ENCODE assay signal across 27 cellular contexts in genomic region chr7:90622670-90623069, GRCh38.
"Had no signal": no experiment of that assay in that cellular context is flagged by ENCODE, and none has a peak within 500 bp of the region (broad histone marks: within the 10 kb centered on the region; RNA-seq: fewer than 3 reads in every experiment).

No MANE protein-coding gene starts in this region.

- H3K79me2 ChIP-seq: parathyroid adenoma had no signal

- H3K27ac Mint-ChIP-seq: activated B cell treated with CpG ODN at 0.5 μM for 24 hours; activated CD4-positive, alpha-beta T cell treated with anti-CD3 and anti-CD28 coated beads for 36 hours; activated naive CD8-positive, alpha-beta T cell treated with anti-CD3 and anti-CD28 coated beads for 36 hours; activated T-helper 2 cell treated with anti-CD3 and anti-CD28 coated beads, Interferon-gamma antibody, Interleukin-2, Interleukin-4, amounts not matched to agents 10 μg/mL and 5 μg/mL and 100 μg/mL, durations not matched to agents 14 hours and 24 hours and 36 hours; effector memory CD8-positive, alpha-beta T cell; natural killer cell treated with Interleukin-12 subunit alpha and Interleukin-12 subunit beta and Interleukin-15 and Interleukin-18, amount 100 ng/mL, for 72 hours had no signal

- H3K4me1 ChIP-seq: breast epithelium, colonic mucosa, suprapubic skin had no signal

- H3K9me3 Mint-ChIP-seq: activated B cell treated with CpG ODN at 0.5 μM for 24 hours; activated naive CD8-positive, alpha-beta T cell treated with anti-CD3 and anti-CD28 coated beads for 36 hours; activated T-cell treated with anti-CD3 and anti-CD28 coated beads, Interleukin-2, amount 50 U/mL, for 4 hours; activated T-helper 2 cell treated with anti-CD3 and anti-CD28 coated beads, Interferon-gamma antibody, Interleukin-2, Interleukin-4, amounts not matched to agents 10 μg/mL and 5 μg/mL and 100 μg/mL, durations not matched to agents 14 hours and 24 hours and 36 hours; effector memory CD8-positive, alpha-beta T cell had no signal

- H3K9ac ChIP-seq: parathyroid adenoma had no signal

- H3K36me3 ChIP-seq: breast epithelium, colonic mucosa, esophagus muscularis mucosa, stomach, suprapubic skin, tibial nerve had no signal

- DNase-seq: activated B cell treated with CpG ODN at 0.5 μM for 24 hours; activated CD4-positive, alpha-beta T cell treated with anti-CD3 and anti-CD28 coated beads for 36 hours; activated CD4-positive, alpha-beta T cell treated with anti-CD3 and anti-CD28 coated beads, Interleukin-2, amount 50 U/mL, for 4 hours; activated CD8-positive, alpha-beta memory T cell treated with anti-CD3 and anti-CD28 coated beads, Interleukin-2, amount 50 U/mL, for 48 hours; activated naive CD4-positive, alpha-beta T cell treated with Interleukin-2 at 50 U/mL for 16 hours; activated naive CD8-positive, alpha-beta T cell treated with anti-CD3 and anti-CD28 coated beads for 36 hours; activated T-cell treated with anti-CD3 and anti-CD28 coated beads, Interleukin-2, amount 50 U/mL, for 4 hours; amniotic stem cell; colonic mucosa; dorsolateral prefrontal cortex; effector memory CD8-positive, alpha-beta T cell; hippocampal formation; left ventricle myocardium superior; mammary epithelial cell; right cardiac atrium; stimulated activated CD4-positive, alpha-beta T cell treated with anti-CD3 and anti-CD28 coated beads, Interleukin-12 subunit alpha, Interleukin-12 subunit beta, amount 100 ng/mL, for 4 hours; stimulated activated CD4-positive, alpha-beta T cell treated with anti-CD3 and anti-CD28 coated beads, Interleukin-4, amount 100 ng/mL, for 4 hours; stomach; T-helper 9 cell had no signal

- H3K27ac ChIP-seq: breast epithelium, colonic mucosa, dorsolateral prefrontal cortex, esophagus muscularis mucosa, parathyroid adenoma, stomach, suprapubic skin, tibial nerve had no signal

- H2AFZ ChIP-seq: parathyroid adenoma had no signal

- H3K9me3 ChIP-seq: breast epithelium, colonic mucosa, esophagus muscularis mucosa, stomach, suprapubic skin, tibial nerve had no signal

- H3K27me3 Mint-ChIP-seq: activated B cell treated with CpG ODN at 0.5 μM for 24 hours; activated CD4-positive, alpha-beta T cell treated with anti-CD3 and anti-CD28 coated beads for 36 hours; central memory CD8-positive, alpha-beta T cell; effector memory CD8-positive, alpha-beta T cell had no signal

- H3K4me3 ChIP-seq: breast epithelium, colonic mucosa, dorsolateral prefrontal cortex, esophagus muscularis mucosa, stomach, suprapubic skin, tibial nerve had no signal

- H3K36me3 Mint-ChIP-seq: activated naive CD8-positive, alpha-beta T cell treated with anti-CD3 and anti-CD28 coated beads for 36 hours; natural killer cell treated with Interleukin-12 subunit alpha and Interleukin-12 subunit beta and Interleukin-15 and Interleukin-18, amount 100 ng/mL, for 72 hours had no signal

- H3K4me1 Mint-ChIP-seq: central memory CD8-positive, alpha-beta T cell had no signal

- H3K4me3 Mint-ChIP-seq: activated B cell treated with CpG ODN at 0.5 μM for 24 hours; activated CD4-positive, alpha-beta T cell treated with anti-CD3 and anti-CD28 coated beads for 36 hours; activated naive CD8-positive, alpha-beta T cell treated with anti-CD3 and anti-CD28 coated beads for 36 hours; activated T-cell treated with anti-CD3 and anti-CD28 coated beads, Interleukin-2, amount 50 U/mL, for 4 hours; central memory CD8-positive, alpha-beta T cell; effector memory CD8-positive, alpha-beta T cell; natural killer cell treated with Interleukin-12 subunit alpha and Interleukin-12 subunit beta and Interleukin-15 and Interleukin-18, amount 100 ng/mL, for 72 hours had no signal

- ATAC-seq: activated CD4-positive, alpha-beta T cell treated with anti-CD3 and anti-CD28 coated beads for 36 hours; activated T-cell treated with anti-CD3 and anti-CD28 coated beads, Interleukin-2, amount 50 U/mL, for 4 hours; effector memory CD8-positive, alpha-beta T cell; left ventricle myocardium superior; natural killer cell treated with Interleukin-12 subunit alpha and Interleukin-12 subunit beta and Interleukin-15 and Interleukin-18, amount 100 ng/mL, for 72 hours; right cardiac atrium had no signal

- H3K27me3 ChIP-seq: breast epithelium, colonic mucosa, dorsolateral prefrontal cortex, esophagus muscularis mucosa, stomach, suprapubic skin, tibial nerve had no signal
